8 cellular contexts compared by ENCODE assay signal in the genomic region with DNA sequence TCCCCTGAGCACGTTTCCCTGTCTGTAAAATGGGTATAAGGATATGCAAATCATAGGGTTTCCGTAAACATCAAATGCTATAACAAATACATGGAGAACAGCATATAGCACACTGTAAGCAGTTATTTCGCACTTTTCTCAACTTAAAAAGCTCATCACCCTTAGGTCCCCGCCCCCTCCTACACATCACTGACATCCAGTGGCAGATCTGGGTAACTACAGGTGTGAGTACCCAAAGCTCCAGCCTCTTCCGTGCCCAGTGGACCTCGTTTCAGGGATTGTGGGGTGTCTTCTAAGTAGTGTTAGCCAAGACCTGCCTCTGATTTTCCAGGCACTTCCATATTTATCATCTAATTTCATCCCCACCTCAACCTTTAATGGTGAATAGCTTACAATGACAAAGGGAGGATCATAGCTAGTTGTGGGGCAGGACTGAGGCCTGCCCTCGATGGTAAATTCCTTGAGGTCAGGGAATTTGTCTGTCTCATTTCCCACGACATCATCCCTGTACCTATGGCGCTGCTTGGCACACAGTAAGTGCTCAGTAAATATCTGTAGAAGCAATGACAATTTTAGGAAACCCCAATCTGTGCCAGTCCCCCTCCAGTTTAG.
DNase-seq lines count a peak whose midpoint lies in the region; ATAC-seq and TF ChIP-seq lines count a peak whose summit lies in the region.

No MANE protein-coding gene starts in this region.

- no peaks in the 10 kb centered on the region; the same call in 1 of the 2 replicates for H3K27me3 Mint-ChIP-seq in HFFc6 (ENCODE audit: insufficient read depth)
- peaks cover 17% of the 10 kb centered on the region for H3K27me3 Mint-ChIP-seq in activated T-helper 17 cell treated with anti-CD3 and anti-CD28 coated beads, Interleukin-2, amount 50 U/mL, for 72 hours

- peaks cover 30% of the 10 kb centered on the region for H3K4me1 Mint-ChIP-seq in HFFc6 (ENCODE audit: low read depth)
- no peaks in the 10 kb centered on the region for H3K4me1 Mint-ChIP-seq in activated T-helper 17 cell treated with anti-CD3 and anti-CD28 coated beads, Interleukin-2, amount 50 U/mL, for 72 hours

- no peak overlapping the region for H3K27ac Mint-ChIP-seq in HFFc6
- H3K27ac Mint-ChIP-seq in activated T-helper 17 cell treated with anti-CD3 and anti-CD28 coated beads, Interleukin-2, amount 50 U/mL, for 72 hours: no peak overlapping the region

- H3K4me3 Mint-ChIP-seq in HFFc6: no peak overlapping the region
- H3K4me3 Mint-ChIP-seq in activated T-helper 17 cell treated with anti-CD3 and anti-CD28 coated beads, Interleukin-2, amount 50 U/mL, for 72 hours: no peak overlapping the region

- no peaks in the 10 kb centered on the region for H3K9me3 Mint-ChIP-seq in HFFc6
- no peaks in the 10 kb centered on the region for H3K9me3 Mint-ChIP-seq in activated T-helper 17 cell treated with anti-CD3 and anti-CD28 coated beads, Interleukin-2, amount 50 U/mL, for 72 hours

- DNase-seq in AG09319 (ENCODE audit: extremely low read depth, low read depth): no peak
- peak; percentile 74 for DNase-seq in GM10266 (ENCODE audit: extremely low spot score)
- peak; percentile 19 for DNase-seq in HFFc6
- peak; percentile 70 for DNase-seq in NAMALWA (ENCODE audit: low spot score)
- no peak for DNase-seq in left ventricle myocardium superior
- DNase-seq in stimulated activated CD4-positive, alpha-beta T cell treated with anti-CD3 and anti-CD28 coated beads, Interleukin-4, amount 100 ng/mL, for 24 hours: peak; percentile 14
- no peak for DNase-seq in GF-D8 (lab: John Stamatoyannopoulos, UW)

- TF ChIP-seq CTCF in AG09319 (IDR thresholded peaks at IDR 0.05; ENCODE audit: low read depth, low read length): peak; percentile 82
- peak; percentile 67 for TF ChIP-seq CTCF in GM10266 (IDR thresholded peaks at IDR 0.05; ENCODE audit: control insufficient read depth, insufficient read depth, low read depth, missing control alignments)
- TF ChIP-seq CTCF in HFFc6 (IDR thresholded peaks at IDR 0.05): peak; percentile 90

- peak; percentile 53 for ATAC-seq in activated T-helper 17 cell treated with anti-CD3 and anti-CD28 coated beads, Interleukin-2, amount 50 U/mL, for 72 hours (replicated peaks)
- peak; percentile 52 for ATAC-seq in left ventricle myocardium superior

- intact Hi-C loops in left ventricle myocardium superior (cut with micrococcal nuclease): no loop called here

- no peaks in the 10 kb centered on the region for H3K36me3 Mint-ChIP-seq in HFFc6 (ENCODE audit: low read depth)
- H3K36me3 Mint-ChIP-seq in activated T-helper 17 cell treated with anti-CD3 and anti-CD28 coated beads, Interleukin-2, amount 50 U/mL, for 72 hours (ENCODE audit: low read depth): no peaks in the 10 kb centered on the region

Comparison
In these comparisons a context has a peak if more than half of its experiments do, and no peak if none do; other contexts are left out.
1. DNase-seq: peak in GM10266 (single experiment), HFFc6 (single experiment), NAMALWA (single experiment) and stimulated activated CD4-positive, alpha-beta T cell treated with anti-CD3 and anti-CD28 coated beads, Interleukin-4, amount 100 ng/mL, for 24 hours (single experiment); none in AG09319 (single experiment), left ventricle myocardium superior (single experiment) and GF-D8 (single experiment).
2. Peak in every context shown above with its lines, with median percentiles within 50 percentile points of each other: CTCF ChIP-seq.